1 cellular context compared by ENCODE assay signal in the genomic region with DNA sequence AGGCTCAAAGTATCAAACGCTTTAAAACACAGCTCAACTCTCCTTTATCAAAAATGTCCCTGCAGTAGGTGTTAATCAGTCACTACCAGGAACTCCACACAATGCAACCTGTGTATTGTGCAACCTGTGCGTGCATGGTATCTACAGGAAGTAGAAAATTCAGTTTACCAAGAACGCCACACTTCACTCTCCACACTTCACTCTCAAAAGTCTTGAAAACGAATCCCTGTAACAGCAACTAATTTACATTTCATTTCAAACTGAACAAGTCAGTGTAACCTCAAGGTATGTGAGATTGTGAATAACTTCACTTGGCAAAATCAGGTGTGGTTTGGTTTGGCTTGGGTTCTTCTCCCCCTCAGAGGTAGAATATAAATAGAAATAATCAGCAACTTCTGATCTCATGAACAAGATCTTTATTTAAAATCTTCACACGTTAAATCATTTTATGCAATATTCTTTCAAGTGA.
TF ChIP-seq lines count a peak whose summit lies in the region.

No MANE protein-coding gene starts in this region.

TF ChIP-seq in H1, 55 proteins besides CTCF, POLR2A, EP300 and RAD21 (continued from another document):
- TF ChIP-seq, protein P1, sequence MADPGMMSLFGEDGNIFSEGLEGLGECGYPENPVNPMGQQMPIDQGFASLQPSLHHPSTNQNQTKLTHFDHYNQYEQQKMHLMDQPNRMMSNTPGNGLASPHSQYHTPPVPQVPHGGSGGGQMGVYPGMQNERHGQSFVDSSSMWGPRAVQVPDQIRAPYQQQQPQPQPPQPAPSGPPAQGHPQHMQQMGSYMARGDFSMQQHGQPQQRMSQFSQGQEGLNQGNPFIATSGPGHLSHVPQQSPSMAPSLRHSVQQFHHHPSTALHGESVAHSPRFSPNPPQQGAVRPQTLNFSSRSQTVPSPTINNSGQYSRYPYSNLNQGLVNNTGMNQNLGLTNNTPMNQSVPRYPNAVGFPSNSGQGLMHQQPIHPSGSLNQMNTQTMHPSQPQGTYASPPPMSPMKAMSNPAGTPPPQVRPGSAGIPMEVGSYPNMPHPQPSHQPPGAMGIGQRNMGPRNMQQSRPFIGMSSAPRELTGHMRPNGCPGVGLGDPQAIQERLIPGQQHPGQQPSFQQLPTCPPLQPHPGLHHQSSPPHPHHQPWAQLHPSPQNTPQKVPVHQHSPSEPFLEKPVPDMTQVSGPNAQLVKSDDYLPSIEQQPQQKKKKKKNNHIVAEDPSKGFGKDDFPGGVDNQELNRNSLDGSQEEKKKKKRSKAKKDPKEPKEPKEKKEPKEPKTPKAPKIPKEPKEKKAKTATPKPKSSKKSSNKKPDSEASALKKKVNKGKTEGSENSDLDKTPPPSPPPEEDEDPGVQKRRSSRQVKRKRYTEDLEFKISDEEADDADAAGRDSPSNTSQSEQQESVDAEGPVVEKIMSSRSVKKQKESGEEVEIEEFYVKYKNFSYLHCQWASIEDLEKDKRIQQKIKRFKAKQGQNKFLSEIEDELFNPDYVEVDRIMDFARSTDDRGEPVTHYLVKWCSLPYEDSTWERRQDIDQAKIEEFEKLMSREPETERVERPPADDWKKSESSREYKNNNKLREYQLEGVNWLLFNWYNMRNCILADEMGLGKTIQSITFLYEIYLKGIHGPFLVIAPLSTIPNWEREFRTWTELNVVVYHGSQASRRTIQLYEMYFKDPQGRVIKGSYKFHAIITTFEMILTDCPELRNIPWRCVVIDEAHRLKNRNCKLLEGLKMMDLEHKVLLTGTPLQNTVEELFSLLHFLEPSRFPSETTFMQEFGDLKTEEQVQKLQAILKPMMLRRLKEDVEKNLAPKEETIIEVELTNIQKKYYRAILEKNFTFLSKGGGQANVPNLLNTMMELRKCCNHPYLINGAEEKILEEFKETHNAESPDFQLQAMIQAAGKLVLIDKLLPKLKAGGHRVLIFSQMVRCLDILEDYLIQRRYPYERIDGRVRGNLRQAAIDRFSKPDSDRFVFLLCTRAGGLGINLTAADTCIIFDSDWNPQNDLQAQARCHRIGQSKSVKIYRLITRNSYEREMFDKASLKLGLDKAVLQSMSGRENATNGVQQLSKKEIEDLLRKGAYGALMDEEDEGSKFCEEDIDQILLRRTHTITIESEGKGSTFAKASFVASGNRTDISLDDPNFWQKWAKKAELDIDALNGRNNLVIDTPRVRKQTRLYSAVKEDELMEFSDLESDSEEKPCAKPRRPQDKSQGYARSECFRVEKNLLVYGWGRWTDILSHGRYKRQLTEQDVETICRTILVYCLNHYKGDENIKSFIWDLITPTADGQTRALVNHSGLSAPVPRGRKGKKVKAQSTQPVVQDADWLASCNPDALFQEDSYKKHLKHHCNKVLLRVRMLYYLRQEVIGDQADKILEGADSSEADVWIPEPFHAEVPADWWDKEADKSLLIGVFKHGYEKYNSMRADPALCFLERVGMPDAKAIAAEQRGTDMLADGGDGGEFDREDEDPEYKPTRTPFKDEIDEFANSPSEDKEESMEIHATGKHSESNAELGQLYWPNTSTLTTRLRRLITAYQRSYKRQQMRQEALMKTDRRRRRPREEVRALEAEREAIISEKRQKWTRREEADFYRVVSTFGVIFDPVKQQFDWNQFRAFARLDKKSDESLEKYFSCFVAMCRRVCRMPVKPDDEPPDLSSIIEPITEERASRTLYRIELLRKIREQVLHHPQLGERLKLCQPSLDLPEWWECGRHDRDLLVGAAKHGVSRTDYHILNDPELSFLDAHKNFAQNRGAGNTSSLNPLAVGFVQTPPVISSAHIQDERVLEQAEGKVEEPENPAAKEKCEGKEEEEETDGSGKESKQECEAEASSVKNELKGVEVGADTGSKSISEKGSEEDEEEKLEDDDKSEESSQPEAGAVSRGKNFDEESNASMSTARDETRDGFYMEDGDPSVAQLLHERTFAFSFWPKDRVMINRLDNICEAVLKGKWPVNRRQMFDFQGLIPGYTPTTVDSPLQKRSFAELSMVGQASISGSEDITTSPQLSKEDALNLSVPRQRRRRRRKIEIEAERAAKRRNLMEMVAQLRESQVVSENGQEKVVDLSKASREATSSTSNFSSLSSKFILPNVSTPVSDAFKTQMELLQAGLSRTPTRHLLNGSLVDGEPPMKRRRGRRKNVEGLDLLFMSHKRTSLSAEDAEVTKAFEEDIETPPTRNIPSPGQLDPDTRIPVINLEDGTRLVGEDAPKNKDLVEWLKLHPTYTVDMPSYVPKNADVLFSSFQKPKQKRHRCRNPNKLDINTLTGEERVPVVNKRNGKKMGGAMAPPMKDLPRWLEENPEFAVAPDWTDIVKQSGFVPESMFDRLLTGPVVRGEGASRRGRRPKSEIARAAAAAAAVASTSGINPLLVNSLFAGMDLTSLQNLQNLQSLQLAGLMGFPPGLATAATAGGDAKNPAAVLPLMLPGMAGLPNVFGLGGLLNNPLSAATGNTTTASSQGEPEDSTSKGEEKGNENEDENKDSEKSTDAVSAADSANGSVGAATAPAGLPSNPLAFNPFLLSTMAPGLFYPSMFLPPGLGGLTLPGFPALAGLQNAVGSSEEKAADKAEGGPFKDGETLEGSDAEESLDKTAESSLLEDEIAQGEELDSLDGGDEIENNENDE (IDR thresholded peaks at IDR 0.05; ENCODE audit: insufficient replicate concordance, low read length): no peak
- no peak for TF ChIP-seq SAP30 (IDR thresholded peaks at IDR 0.05; ENCODE audit: insufficient read depth, insufficient replicate concordance, low read length)
